17 cellular contexts compared by ENCODE assay signal in genomic region chr16:79298476-79299153, GRCh38.
DNase-seq lines count a peak whose midpoint lies in the region; ATAC-seq and TF ChIP-seq lines count a peak whose summit lies in the region.
"Had no signal": no experiment of that assay in that cellular context is flagged by ENCODE, and none has a peak within 500 bp of the region (broad histone marks: within the 10 kb centered on the region; RNA-seq: fewer than 3 reads in every experiment).

No MANE protein-coding gene starts in this region.

- WGBS in H9 (ENCODE audit: extremely low coverage, insufficient read length, low lambda C conversion rate) = no CpG with 5 or more reads among the region's 11 CpGs

- H3K36me3 Mint-ChIP-seq in H9 (ENCODE audit: insufficient read depth in 1 of 3, low read depth in 3 of 3) (no peaks in the 10 kb centered on the region; a peak in 1 of 7 replicates), natural killer cell (no peaks in the 10 kb centered on the region)
- no peaks in the 10 kb centered on the region for H3K36me3 Mint-ChIP-seq in activated T-helper 1 cell treated with anti-CD3 and anti-CD28 coated beads, Interleukin-12 subunit alpha, Interleukin-12 subunit beta, Interleukin-2, Interleukin-4 antibody, amounts not matched to agents 30 ng/mL and 10 ng/mL and 1 ng/mL, durations not matched to agents 14 hours and 24 hours and 36 hours (ENCODE audit: low read depth)

- peak overlapping the region; percentile 18 for H3K27ac ChIP-seq in H9 (ENCODE audit: insufficient read length, low read depth, low read length)
- H3K27ac ChIP-seq in iPS-20b (ENCODE audit: low read length) = peak overlapping the region; percentile 88
- H3K27ac ChIP-seq in upper lobe of right lung = no peak overlapping the region

- no peak overlapping the region for H2BK120ac ChIP-seq in H9 (ENCODE audit: low read depth, low read length, poor library complexity, severe bottlenecking)

- peaks cover 13% of the 10 kb centered on the region for H3K4me1 ChIP-seq in H9 (ENCODE audit: insufficient read depth, low read length)
- H3K4me1 ChIP-seq in iPS-20b (ENCODE audit: insufficient read depth, low read length) = peaks cover 28% of the 10 kb centered on the region
- no peaks in the 10 kb centered on the region for H3K4me1 ChIP-seq in upper lobe of right lung

- H3K9me3 ChIP-seq in H9 (ENCODE audit: control insufficient read depth, low read depth, low read length) = no peaks in the 10 kb centered on the region
- no peaks in the 10 kb centered on the region for H3K9me3 ChIP-seq in iPS-20b (ENCODE audit: insufficient read depth, low read depth, low read length)
- H3K9me3 ChIP-seq in upper lobe of right lung = no peaks in the 10 kb centered on the region

- TF ChIP-seq CTCF in H9 (conservative IDR thresholded peaks at IDR 0.05) (no peak), natural killer cell (IDR thresholded peaks at IDR 0.05) (no peak), upper lobe of right lung (IDR thresholded peaks at IDR 0.05) (no peak)

- H3K4me3 Mint-ChIP-seq in H9 (peak overlapping the region in 1 of 2 experiments; percentile 46; a peak in 2 of 5 replicates), natural killer cell (no peak overlapping the region)
- no peak overlapping the region for H3K4me3 Mint-ChIP-seq in activated T-helper 1 cell treated with anti-CD3 and anti-CD28 coated beads, Interleukin-12 subunit alpha, Interleukin-12 subunit beta, Interleukin-2, Interleukin-4 antibody, amounts not matched to agents 30 ng/mL and 10 ng/mL and 1 ng/mL, durations not matched to agents 14 hours and 24 hours and 36 hours
- H3K4me3 Mint-ChIP-seq: B cell; CD4-positive, alpha-beta T cell had no signal

- H2BK12ac ChIP-seq in H9 (ENCODE audit: insufficient read length, low read depth, low read length) = peak overlapping the region; percentile 9

- H3K4me1 Mint-ChIP-seq in H9 = peaks cover 57 to 67% of the 10 kb centered on the region in 2 experiments
- H3K4me1 Mint-ChIP-seq in activated T-helper 1 cell treated with anti-CD3 and anti-CD28 coated beads, Interleukin-12 subunit alpha, Interleukin-12 subunit beta, Interleukin-2, Interleukin-4 antibody, amounts not matched to agents 30 ng/mL and 10 ng/mL and 1 ng/mL, durations not matched to agents 14 hours and 24 hours and 36 hours (ENCODE audit: low read depth) = peaks cover under 1% of the 10 kb centered on the region
- H3K4me1 Mint-ChIP-seq in natural killer cell = no peaks in the 10 kb centered on the region
- H3K4me1 Mint-ChIP-seq: B cell had no signal

- H2AK5ac ChIP-seq in H9 (ENCODE audit: insufficient read length, low read length) = no peak overlapping the region

- no peaks in the 10 kb centered on the region for H3K79me1 ChIP-seq in H9 (ENCODE audit: insufficient read depth, low read depth, low read length, poor library complexity, severe bottlenecking)

- peaks cover 5% of the 10 kb centered on the region; the same call in 1 of the 2 replicates for H3K27me3 Mint-ChIP-seq in H9 (ENCODE audit: low read depth)
- H3K27me3 Mint-ChIP-seq in activated T-helper 1 cell treated with anti-CD3 and anti-CD28 coated beads, Interleukin-12 subunit alpha, Interleukin-12 subunit beta, Interleukin-2, Interleukin-4 antibody, amounts not matched to agents 30 ng/mL and 10 ng/mL and 1 ng/mL, durations not matched to agents 14 hours and 24 hours and 36 hours (ENCODE audit: insufficient read depth) = peaks cover 7% of the 10 kb centered on the region
- peaks cover 0 to 8% of the 10 kb centered on the region in 2 donors for H3K27me3 Mint-ChIP-seq in natural killer cell (ENCODE audit: low read depth in 2 of 2)
- H3K27me3 Mint-ChIP-seq: CD4-positive, alpha-beta T cell had no signal

- no peak overlapping the region for H3K56ac ChIP-seq in H9 (ENCODE audit: insufficient read length, low read depth, low read length)

- H2BK5ac ChIP-seq in H9 (ENCODE audit: insufficient read length, low read length) = no peak overlapping the region

- H3K14ac ChIP-seq in H9 (ENCODE audit: insufficient read depth, low read length) = peak overlapping the region; percentile 68; the same call in 1 of the 2 replicates

- no peak for ATAC-seq in GM21526 (IDR thresholded peaks at IDR 0.05; ENCODE audit: low FRiP score, unreplicated experiment)
- no peak for ATAC-seq in natural killer cell
- no peak for ATAC-seq in upper lobe of right lung

- H3K4me3 ChIP-seq in iPS-20b (ENCODE audit: low read length) (peak overlapping the region; percentile 10; the same call in 1 of the 2 replicates), upper lobe of right lung (no peak overlapping the region)

- H4K20me1 ChIP-seq in H9 (ENCODE audit: control insufficient read depth, insufficient read depth, insufficient read length) = no peaks in the 10 kb centered on the region

- no peaks in the 10 kb centered on the region; a peak in 2 of 5 replicates for H3K9me3 Mint-ChIP-seq in H9
- no peaks in the 10 kb centered on the region for H3K9me3 Mint-ChIP-seq in activated T-helper 1 cell treated with anti-CD3 and anti-CD28 coated beads, Interleukin-12 subunit alpha, Interleukin-12 subunit beta, Interleukin-2, Interleukin-4 antibody, amounts not matched to agents 30 ng/mL and 10 ng/mL and 1 ng/mL, durations not matched to agents 14 hours and 24 hours and 36 hours
- no peaks in the 10 kb centered on the region for H3K9me3 Mint-ChIP-seq in natural killer cell
- H3K9me3 Mint-ChIP-seq: CD4-positive, alpha-beta T cell had no signal

- no peak overlapping the region for H3K4me2 ChIP-seq in H9 (ENCODE audit: insufficient read depth, insufficient read length, low read length)

- no peaks in the 10 kb centered on the region for H3K79me2 ChIP-seq in H9 (ENCODE audit: insufficient read depth, low read length)

- no peak overlapping the region for H4K8ac ChIP-seq in H9 (replicated peaks; ENCODE audit: insufficient read length, low read depth, low read length)

- H3K9ac ChIP-seq in H9 (ENCODE audit: extremely low read depth, insufficient read length, low read length) (no peak overlapping the region), iPS-20b (ENCODE audit: low read depth, low read length) (peak overlapping the region; percentile 70)

- H3K36me3 ChIP-seq in iPS-20b (ENCODE audit: insufficient read depth, low read depth, low read length) (no peaks in the 10 kb centered on the region), upper lobe of right lung (no peaks in the 10 kb centered on the region)

- no peak overlapping the region for H2BK15ac ChIP-seq in H9 (ENCODE audit: low read depth, low read length)

- H4K91ac ChIP-seq in H9 (ENCODE audit: insufficient read length, low read depth, low read length) = no peak overlapping the region

- intact Hi-C loops in activated T-helper 1 cell treated with anti-CD3 and anti-CD28 coated beads, Interleukin-12 subunit alpha, Interleukin-12 subunit beta, Interleukin-2, Interleukin-4 antibody, amounts not matched to agents 30 ng/mL and 10 ng/mL and 1 ng/mL, durations not matched to agents 14 hours and 24 hours and 36 hours (cut with micrococcal nuclease) = no loop called here
- intact Hi-C loops in natural killer cell (cut with micrococcal nuclease) (no loop called here), upper lobe of right lung (cut with DNase I) (no loop called here)

- H3K4ac ChIP-seq in H9 (ENCODE audit: low read depth, low read length) = no peak overlapping the region

- DNase-seq in H9 (no peak), retina (peak; percentile 38), natural killer cell (no peak), upper lobe of right lung (no peak)
- no peak for DNase-seq in activated T-helper 1 cell treated with anti-CD3 and anti-CD28 coated beads, Interleukin-12 subunit alpha, Interleukin-12 subunit beta, Interleukin-2, Interleukin-4 antibody, amounts not matched to agents 30 ng/mL and 10 ng/mL and 1 ng/mL, durations not matched to agents 14 hours and 24 hours and 36 hours (ENCODE audit: low spot score)
- DNase-seq: ACHN; CD4-positive, alpha-beta T cell; GF-D8; GOT3; MV-4-11; NCI-H1436; NCI-H2029 treated with DMSO at 0.1 percent for 48 hours; NCI-H510A; SHP77 treated with DMSO at 0.1 percent for 48 hours had no signal

- H3K23me2 ChIP-seq in H9 (ENCODE audit: insufficient read length, low read depth, low read length, poor library complexity, severe bottlenecking) = no peaks in the 10 kb centered on the region

- no peak overlapping the region for H2AFZ ChIP-seq in H9 (ENCODE audit: low read length)

- H3T11ph ChIP-seq in H9 (ENCODE audit: low read length) = no peak overlapping the region

- H3K18ac ChIP-seq in H9 (ENCODE audit: insufficient read length, low read depth, low read length) = peak overlapping the region; percentile 65

- H3K27me3 ChIP-seq in H9 (ENCODE audit: insufficient read depth, low read length) (no peaks in the 10 kb centered on the region), iPS-20b (ENCODE audit: insufficient read depth, low read length) (peaks cover 24% of the 10 kb centered on the region; the same call in 1 of the 2 replicates), upper lobe of right lung (no peaks in the 10 kb centered on the region)

- no peak overlapping the region for H4K5ac ChIP-seq in H9 (ENCODE audit: insufficient read length, low read depth, low read length)

- H3K27ac Mint-ChIP-seq in H9 = peak overlapping the region; percentile 99
- H3K27ac Mint-ChIP-seq in activated T-helper 1 cell treated with anti-CD3 and anti-CD28 coated beads, Interleukin-12 subunit alpha, Interleukin-12 subunit beta, Interleukin-2, Interleukin-4 antibody, amounts not matched to agents 30 ng/mL and 10 ng/mL and 1 ng/mL, durations not matched to agents 14 hours and 24 hours and 36 hours = peak overlapping the region; percentile 27
- no peak overlapping the region for H3K27ac Mint-ChIP-seq in natural killer cell
- H3K27ac Mint-ChIP-seq: B cell; CD4-positive, alpha-beta T cell had no signal

- no peak overlapping the region for H2BK20ac ChIP-seq in H9 (ENCODE audit: low read depth, low read length, poor library complexity, severe bottlenecking)

- no peak overlapping the region for H3K23ac ChIP-seq in H9 (ENCODE audit: insufficient read length, low read depth, low read length)

Comparison
In these comparisons a context has a peak if more than half of its experiments do, and no peak if none do; other contexts are left out.
1. H3K27ac Mint-ChIP-seq: peak in H9 (3 of 3) and activated T-helper 1 cell treated with anti-CD3 and anti-CD28 coated beads, Interleukin-12 subunit alpha, Interleukin-12 subunit beta, Interleukin-2, Interleukin-4 antibody, amounts not matched to agents 30 ng/mL and 10 ng/mL and 1 ng/mL, durations not matched to agents 14 hours and 24 hours and 36 hours (single experiment); none in natural killer cell (0 of 2).